Comparison of ENCODE assay signal across 1 cellular context in the genomic region with DNA sequence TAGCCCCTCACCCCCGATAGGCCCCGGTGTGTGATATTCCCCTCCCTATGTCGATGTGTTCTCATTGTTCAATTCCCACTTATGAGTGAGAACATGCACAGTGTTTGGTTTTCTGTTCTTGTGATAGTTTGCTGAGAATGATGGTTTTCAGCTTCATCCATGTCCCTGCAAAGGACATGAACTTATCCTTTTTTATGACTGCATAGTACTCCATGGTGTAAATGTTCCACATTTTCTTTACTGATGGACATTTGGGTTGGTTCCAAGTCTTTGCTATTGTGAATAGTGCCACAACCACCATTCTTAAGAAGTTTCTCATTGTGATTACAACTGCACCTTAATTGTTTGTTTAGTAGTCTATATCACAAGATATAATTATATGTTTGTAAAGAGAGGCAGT. TPM values are rescaled to one million over a fixed set of nuclear protein-coding genes. Genes with fewer than 3 reads are reported as not detected.
"Had no signal": no experiment of that assay in that cellular context is flagged by ENCODE, and none has a peak within 500 bp of the region (broad histone marks: within the 10 kb centered on the region; RNA-seq: fewer than 3 reads in every experiment).

No MANE protein-coding gene starts in this region.

RNA-seq across cellular contexts. Expression of gene PLPPR4, which starts 3.9 kb away (rescaled TPM):
- total RNA-seq: GM12878 had no signal
- polyA plus RNA-seq: GM12878 had no signal
